Comparison of ENCODE assay signal across 21 cellular contexts in the genomic region with DNA sequence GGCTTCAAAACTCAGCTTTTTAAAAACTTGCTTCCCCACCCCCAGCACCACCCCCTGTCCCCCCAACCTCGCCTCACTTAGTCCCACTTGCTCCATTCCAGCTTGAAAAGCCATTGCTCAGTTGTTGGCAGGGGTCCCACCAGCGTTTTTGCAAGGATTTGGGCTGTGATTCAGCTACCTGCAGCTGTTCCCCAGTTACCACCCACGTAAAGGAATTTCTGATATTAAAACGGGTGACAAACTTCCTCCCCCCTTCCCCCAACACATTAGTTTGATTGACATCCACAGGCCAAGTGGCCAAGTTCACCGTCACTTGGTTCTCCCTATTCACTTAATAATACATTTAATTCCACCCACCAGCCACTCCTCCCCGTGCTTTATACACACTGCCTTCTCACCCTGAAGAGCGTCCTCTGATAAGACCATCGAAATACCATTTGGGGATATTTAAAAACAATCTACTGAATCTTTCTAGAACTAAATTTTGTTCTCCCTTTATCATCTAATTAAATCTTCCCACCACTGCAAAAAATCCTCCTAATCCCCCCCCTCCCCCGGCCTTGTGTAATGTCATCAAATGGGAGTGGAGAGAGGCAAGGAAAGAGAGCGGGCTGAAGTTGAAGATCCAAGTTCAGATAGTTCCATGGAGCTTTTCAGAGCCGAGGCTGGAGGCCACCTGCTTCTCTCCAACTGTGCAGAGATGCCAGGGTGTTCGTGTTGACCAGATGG. TPM values are rescaled to one million over a fixed set of nuclear protein-coding genes. Genes with fewer than 3 reads are reported as not detected.
DNase-seq lines count a peak whose midpoint lies in the region; ATAC-seq and TF ChIP-seq lines count a peak whose summit lies in the region.
"Had no signal": no experiment of that assay in that cellular context is flagged by ENCODE, and none has a peak within 500 bp of the region (broad histone marks: within the 10 kb centered on the region; RNA-seq: fewer than 3 reads in every experiment).

No MANE protein-coding gene starts in this region.

- H3K4me1 Mint-ChIP-seq in brain = peaks cover 63% of the 10 kb centered on the region
- H3K4me1 Mint-ChIP-seq: activated CD4-positive, alpha-beta memory T cell treated with anti-CD3 and anti-CD28 coated beads, Interleukin-2, amount 10 ng/mL, durations not matched to agents 7 days and 5 days had no signal

- peak overlapping the region; percentile 6 to 95 (median 61) for H3K27ac Mint-ChIP-seq in brain
- H3K27ac Mint-ChIP-seq: activated CD4-positive, alpha-beta memory T cell treated with anti-CD3 and anti-CD28 coated beads, Interleukin-2, amount 10 ng/mL, durations not matched to agents 7 days and 5 days; WTC11 had no signal

- no peak for TF ChIP-seq CTCF in brain (conservative IDR thresholded peaks at IDR 0.05)

- ATAC-seq in HG02870 (IDR thresholded peaks at IDR 0.05; ENCODE audit: unreplicated experiment) = no peak

- DNase-seq in DMS 273 (lab: John Stamatoyannopoulos, UW; ENCODE audit: unreplicated experiment) (peak; percentile 71), DMS 273 treated with DMSO at 0.1 percent for 48 hours (lab: John Stamatoyannopoulos, UW) (no peak), putamen (ENCODE audit: low spot score) (peak; percentile 44), NCI-H226 (no peak)
- DNase-seq in stimulated activated CD8-positive, alpha-beta memory T cell treated with anti-CD3 and anti-CD28 coated beads, Interleukin-4, amount 100 ng/mL, for 48 hours = no peak
- DNase-seq: 8988T; activated CD4-positive, alpha-beta memory T cell treated with anti-CD3 and anti-CD28 coated beads, Interleukin-2, amount 10 ng/mL, durations not matched to agents 7 days and 5 days; activated naive CD4-positive, alpha-beta T cell; amniotic stem cell; Caco-2; effector CD8-positive, alpha-beta T cell; GDM1; glutamatergic neuron; NCI-H526 treated with DMSO at 0.1 percent for 48 hours; SIG-M5; stimulated activated naive CD4-positive, alpha-beta T cell treated with Interleukin-2 at 50 U/mL for 16 hours; T-helper 2 cell had no signal

- H3K36me3 Mint-ChIP-seq in brain = no peaks in the 10 kb centered on the region
- H3K36me3 Mint-ChIP-seq: WTC11 had no signal

- peak overlapping the region; percentile 8 to 55 (median 21) for H3K4me3 Mint-ChIP-seq in brain
- H3K4me3 Mint-ChIP-seq: activated CD4-positive, alpha-beta memory T cell treated with anti-CD3 and anti-CD28 coated beads, Interleukin-2, amount 10 ng/mL, durations not matched to agents 7 days and 5 days; WTC11 had no signal

- peak; percentile 85 for TF ChIP-seq EP300 in Ishikawa (IDR thresholded peaks at IDR 0.05; ENCODE audit: borderline replicate concordance)

- peaks cover 0 to 3% (median 0%) of the 10 kb centered on the region in 5 experiments for H3K9me3 Mint-ChIP-seq in brain
- H3K9me3 Mint-ChIP-seq: activated CD4-positive, alpha-beta memory T cell treated with anti-CD3 and anti-CD28 coated beads, Interleukin-2, amount 10 ng/mL, durations not matched to agents 7 days and 5 days had no signal

- no peaks in the 10 kb centered on the region for H3K27me3 Mint-ChIP-seq in brain
- H3K27me3 Mint-ChIP-seq: activated CD4-positive, alpha-beta memory T cell treated with anti-CD3 and anti-CD28 coated beads, Interleukin-2, amount 10 ng/mL, durations not matched to agents 7 days and 5 days had no signal

- TF ChIP-seq RAD21 in Ishikawa (IDR thresholded peaks at IDR 0.05; ENCODE audit: low read depth) = no peak; the same call in 1 of the 2 replicates

TF ChIP-seq in Ishikawa, 13 proteins besides CTCF, POLR2A, EP300 and RAD21:
- TF ChIP-seq NFIC (IDR thresholded peaks at IDR 0.05) (peak; percentile 89), ZBTB7A (IDR thresholded peaks at IDR 0.05; ENCODE audit: low read depth) (no peak), EGR1 (IDR thresholded peaks at IDR 0.05) (peak; percentile 94), TCF12 (IDR thresholded peaks at IDR 0.05; ENCODE audit: low read depth) (peak; percentile 83), FOXM1 (IDR thresholded peaks at IDR 0.05; ENCODE audit: borderline replicate concordance, low read depth) (peak; percentile 63; the same call in 1 of the 2 replicates), YY1 (IDR thresholded peaks at IDR 0.05; ENCODE audit: low read depth) (no peak), TEAD4 (IDR thresholded peaks at IDR 0.05) (peak; percentile 84), CEBPB (IDR thresholded peaks at IDR 0.05) (peak; percentile 57; the same call in 1 of the 2 replicates)
- TF ChIP-seq, protein P1, sequence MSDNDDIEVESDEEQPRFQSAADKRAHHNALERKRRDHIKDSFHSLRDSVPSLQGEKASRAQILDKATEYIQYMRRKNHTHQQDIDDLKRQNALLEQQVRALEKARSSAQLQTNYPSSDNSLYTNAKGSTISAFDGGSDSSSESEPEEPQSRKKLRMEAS (IDR thresholded peaks at IDR 0.05) = 0 out of 2 replicates have a peak, but pooled peaks have one; percentile 22
- TF ChIP-seq, protein P2, sequence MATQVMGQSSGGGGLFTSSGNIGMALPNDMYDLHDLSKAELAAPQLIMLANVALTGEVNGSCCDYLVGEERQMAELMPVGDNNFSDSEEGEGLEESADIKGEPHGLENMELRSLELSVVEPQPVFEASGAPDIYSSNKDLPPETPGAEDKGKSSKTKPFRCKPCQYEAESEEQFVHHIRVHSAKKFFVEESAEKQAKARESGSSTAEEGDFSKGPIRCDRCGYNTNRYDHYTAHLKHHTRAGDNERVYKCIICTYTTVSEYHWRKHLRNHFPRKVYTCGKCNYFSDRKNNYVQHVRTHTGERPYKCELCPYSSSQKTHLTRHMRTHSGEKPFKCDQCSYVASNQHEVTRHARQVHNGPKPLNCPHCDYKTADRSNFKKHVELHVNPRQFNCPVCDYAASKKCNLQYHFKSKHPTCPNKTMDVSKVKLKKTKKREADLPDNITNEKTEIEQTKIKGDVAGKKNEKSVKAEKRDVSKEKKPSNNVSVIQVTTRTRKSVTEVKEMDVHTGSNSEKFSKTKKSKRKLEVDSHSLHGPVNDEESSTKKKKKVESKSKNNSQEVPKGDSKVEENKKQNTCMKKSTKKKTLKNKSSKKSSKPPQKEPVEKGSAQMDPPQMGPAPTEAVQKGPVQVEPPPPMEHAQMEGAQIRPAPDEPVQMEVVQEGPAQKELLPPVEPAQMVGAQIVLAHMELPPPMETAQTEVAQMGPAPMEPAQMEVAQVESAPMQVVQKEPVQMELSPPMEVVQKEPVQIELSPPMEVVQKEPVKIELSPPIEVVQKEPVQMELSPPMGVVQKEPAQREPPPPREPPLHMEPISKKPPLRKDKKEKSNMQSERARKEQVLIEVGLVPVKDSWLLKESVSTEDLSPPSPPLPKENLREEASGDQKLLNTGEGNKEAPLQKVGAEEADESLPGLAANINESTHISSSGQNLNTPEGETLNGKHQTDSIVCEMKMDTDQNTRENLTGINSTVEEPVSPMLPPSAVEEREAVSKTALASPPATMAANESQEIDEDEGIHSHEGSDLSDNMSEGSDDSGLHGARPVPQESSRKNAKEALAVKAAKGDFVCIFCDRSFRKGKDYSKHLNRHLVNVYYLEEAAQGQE (IDR thresholded peaks at IDR 0.05; ENCODE audit: low read depth) = no peak
TF ChIP-seq in Ishikawa: peak in this region for 7.

RNA-seq across cellular contexts. Expression of a gene that starts 55.1 kb away (rescaled TPM):
- 35.4 TPM for polyA plus RNA-seq in brain (ENCODE audit: insufficient read depth, low read depth, low replicate concordance)

Comparison
In these comparisons a context has a peak if more than half of its experiments do, and no peak if none do; other contexts are left out.
1. DNase-seq: peak in DMS 273 (single experiment) and putamen (single experiment); none in DMS 273 treated with DMSO at 0.1 percent for 48 hours (single experiment), stimulated activated CD8-positive, alpha-beta memory T cell treated with anti-CD3 and anti-CD28 coated beads, Interleukin-4, amount 100 ng/mL, for 48 hours (single experiment) and NCI-H226 (single experiment).